Comparison of ENCODE assay signal across 17 cellular contexts in the genomic region with DNA sequence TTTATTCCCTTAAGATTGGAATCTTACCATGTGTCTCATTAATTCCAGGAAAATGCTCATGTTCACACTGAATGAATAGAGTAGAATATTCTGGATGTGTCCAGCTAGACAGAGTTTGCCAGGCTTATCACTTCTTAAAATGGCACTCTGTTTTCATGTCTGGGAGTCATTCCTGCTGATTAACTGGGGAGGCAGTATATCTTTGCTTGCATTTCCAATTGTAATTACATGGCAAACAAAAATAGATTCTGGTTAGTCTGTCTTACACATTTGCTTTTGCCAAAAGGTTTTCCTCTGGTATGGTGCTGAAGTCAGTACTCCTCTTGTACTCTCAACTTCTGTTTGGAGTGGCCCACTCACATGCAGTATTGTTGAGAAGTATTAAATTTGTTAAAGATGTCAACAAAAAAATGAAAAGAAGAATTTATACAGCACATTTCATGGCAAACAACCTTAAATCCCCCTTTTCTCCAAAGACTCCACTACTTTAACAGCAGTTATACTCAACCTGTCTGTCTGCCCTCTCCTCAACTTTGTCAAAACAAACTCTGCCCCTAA.
"Had no signal": no experiment of that assay in that cellular context is flagged by ENCODE, and none has a peak within 500 bp of the region (broad histone marks: within the 10 kb centered on the region; RNA-seq: fewer than 3 reads in every experiment).

No MANE protein-coding gene starts in this region.

- H3K9me3 ChIP-seq: left lung, tibial nerve, vagina had no signal

- H3K9me3 Mint-ChIP-seq: activated naive CD8-positive, alpha-beta T cell treated with anti-CD3 and anti-CD28 coated beads, Interleukin-2, amount 50 U/mL, for 24 hours; activated T-helper 17 cell treated with anti-CD3 and anti-CD28 coated beads, Interleukin-2, amount 50 U/mL, for 72 hours had no signal

- ATAC-seq: activated naive CD8-positive, alpha-beta T cell treated with anti-CD3 and anti-CD28 coated beads, Interleukin-2, amount 50 U/mL, for 24 hours; activated T-helper 17 cell treated with anti-CD3 and anti-CD28 coated beads, Interleukin-2, amount 50 U/mL, for 72 hours; left lung; natural killer cell had no signal

- H3K27me3 Mint-ChIP-seq: activated T-helper 17 cell treated with anti-CD3 and anti-CD28 coated beads, Interleukin-2, amount 50 U/mL, for 72 hours; memory B cell had no signal

- H3K36me3 Mint-ChIP-seq: memory B cell, natural killer cell had no signal

- H3K4me3 ChIP-seq: ascending aorta, left lung, skin epidermis, tibial nerve, vagina had no signal

- H3K4me3 Mint-ChIP-seq: activated naive CD4-positive, alpha-beta T cell treated with anti-CD3 and anti-CD28 coated beads for 36 hours; activated naive CD8-positive, alpha-beta T cell treated with anti-CD3 and anti-CD28 coated beads, Interleukin-2, amount 50 U/mL, for 24 hours; activated T-helper 17 cell treated with anti-CD3 and anti-CD28 coated beads, Interleukin-2, amount 50 U/mL, for 72 hours; memory B cell; natural killer cell had no signal

- H3K36me3 ChIP-seq: ascending aorta, left lung, tibial nerve, vagina had no signal

- H3K27me3 ChIP-seq: ascending aorta, left lung, tibial nerve, vagina had no signal

- H3K4me1 Mint-ChIP-seq: activated naive CD8-positive, alpha-beta T cell treated with anti-CD3 and anti-CD28 coated beads, Interleukin-2, amount 50 U/mL, for 24 hours; activated T-helper 17 cell treated with anti-CD3 and anti-CD28 coated beads, Interleukin-2, amount 50 U/mL, for 72 hours; memory B cell had no signal

- H3K27ac Mint-ChIP-seq: activated naive CD4-positive, alpha-beta T cell treated with anti-CD3 and anti-CD28 coated beads for 36 hours; activated naive CD8-positive, alpha-beta T cell treated with anti-CD3 and anti-CD28 coated beads, Interleukin-2, amount 50 U/mL, for 24 hours; activated T-helper 17 cell treated with anti-CD3 and anti-CD28 coated beads, Interleukin-2, amount 50 U/mL, for 72 hours; memory B cell; natural killer cell had no signal

- H3K4me1 ChIP-seq: ascending aorta, left lung, tibial nerve, vagina had no signal

- DNase-seq: activated naive CD4-positive, alpha-beta T cell treated with anti-CD3 and anti-CD28 coated beads for 36 hours; activated naive CD8-positive, alpha-beta T cell treated with anti-CD3 and anti-CD28 coated beads, Interleukin-2, amount 50 U/mL, for 24 hours; activated T-cell treated with anti-CD3 and anti-CD28 coated beads for 4 hours; erythroblast; hippocampal formation; left lung; natural killer cell; posterior cingulate gyrus; retina; stimulated activated CD4-positive, alpha-beta T cell treated with anti-CD3 and anti-CD28 coated beads, Interleukin-4, amount 100 ng/mL, for 24 hours; stimulated activated naive CD4-positive, alpha-beta T cell had no signal

- H3K27ac ChIP-seq: ascending aorta, left lung, skin epidermis, tibial nerve, vagina had no signal
